22 cellular contexts compared by ENCODE assay signal in genomic region chr19:5066768-5067167, GRCh38.
A peak's percentile ranks its signal among the peaks of the same experiment; 100 is the strongest.
DNase-seq lines count a peak whose midpoint lies in the region; ATAC-seq, FAIRE-seq and TF ChIP-seq lines count a peak whose summit lies in the region.
"Had no signal": no experiment of that assay in that cellular context is flagged by ENCODE, and none has a peak within 500 bp of the region (broad histone marks: within the 10 kb centered on the region; RNA-seq: fewer than 3 reads in every experiment).

No MANE protein-coding gene starts in this region.

- H3K79me2 ChIP-seq in astrocyte (ENCODE audit: insufficient read depth, low read length) (no peaks in the 10 kb centered on the region), neural progenitor cell (ENCODE audit: low read depth) (no peaks in the 10 kb centered on the region)

- H3K9me3 Mint-ChIP-seq in astrocyte (ENCODE audit: unreplicated experiment) (no peaks in the 10 kb centered on the region), neural progenitor cell (peaks cover 7% of the 10 kb centered on the region), type B pancreatic cell (no peaks in the 10 kb centered on the region)

- H3K4me3 Mint-ChIP-seq in astrocyte (ENCODE audit: unreplicated experiment) (no peak overlapping the region), neural progenitor cell (no peak overlapping the region), type B pancreatic cell (no peak overlapping the region)
- H3K4me3 Mint-ChIP-seq: CD8-positive, alpha-beta T cell; HFFc6 had no signal

- H3K4me3 ChIP-seq in HUES6 (ENCODE audit: low read depth, low read length) (no peak overlapping the region), astrocyte (ENCODE audit: insufficient read depth, low read depth, low read length) (no peak overlapping the region), neural progenitor cell (no peak overlapping the region), adrenal gland (no peak overlapping the region)
- H3K4me3 ChIP-seq: A549 had no signal

- peaks cover 8% of the 10 kb centered on the region; the same call in 1 of the 2 replicates for H3K4me1 ChIP-seq in HUES6 (ENCODE audit: control insufficient read depth, insufficient read depth, low read length)
- no peaks in the 10 kb centered on the region for H3K4me1 ChIP-seq in astrocyte (ENCODE audit: insufficient read depth, low read length)
- H3K4me1 ChIP-seq in neural progenitor cell: peaks cover 11% of the 10 kb centered on the region
- peaks cover 13 to 15% of the 10 kb centered on the region in 2 donors for H3K4me1 ChIP-seq in adrenal gland (replicated peaks in 1 of 2)
- H3K4me1 ChIP-seq: A549 had no signal

- DNase-seq in astrocyte (ENCODE audit: low read depth) (no peak), neural progenitor cell (ENCODE audit: low spot score) (no peak), type B pancreatic cell (ENCODE audit: extremely low spot score, unreplicated experiment) (no peak), head of caudate nucleus (no peak), adrenal gland (no peak)
- DNase-seq: BE2C; CD8-positive, alpha-beta T cell; COR-L47; DMS153; DMS79 treated with DMSO at 0.1 percent for 48 hours; EL; HCEC 1CT; HFFc6 had no signal

- H3K27ac ChIP-seq in HUES6 (ENCODE audit: low read depth, low read length): peak overlapping the region; percentile 8; the same call in 1 of the 2 replicates
- H3K27ac ChIP-seq in astrocyte (ENCODE audit: low read depth, low read length): no peak overlapping the region
- H3K27ac ChIP-seq in neural progenitor cell: peak overlapping the region; percentile 63
- H3K27ac ChIP-seq in adrenal gland: no peak overlapping the region
- H3K27ac ChIP-seq: A549, C4-2B had no signal

- no peaks in the 10 kb centered on the region for H3K4me1 Mint-ChIP-seq in astrocyte (ENCODE audit: low read depth, unreplicated experiment)
- H3K4me1 Mint-ChIP-seq in neural progenitor cell: peaks cover 17% of the 10 kb centered on the region
- H3K4me1 Mint-ChIP-seq in type B pancreatic cell (ENCODE audit: unreplicated experiment): peaks cover 21% of the 10 kb centered on the region

- no peaks in the 10 kb centered on the region for H3F3A ChIP-seq in neural progenitor cell (ENCODE audit: low read depth)

- H3K36me3 Mint-ChIP-seq in astrocyte (ENCODE audit: low read depth, unreplicated experiment) (peaks cover 21% of the 10 kb centered on the region), neural progenitor cell (peaks cover 31% of the 10 kb centered on the region), type B pancreatic cell (peaks cover 13% of the 10 kb centered on the region)

- H3K36me3 ChIP-seq in HUES6 (ENCODE audit: control insufficient read depth, insufficient read depth, low read length) (peaks cover 19% of the 10 kb centered on the region), astrocyte (ENCODE audit: insufficient read depth, low read length) (peaks cover 2% of the 10 kb centered on the region), neural progenitor cell (peaks cover 3% of the 10 kb centered on the region), adrenal gland (replicated peaks in 1 of 2) (peaks cover 0 to 7% of the 10 kb centered on the region in 2 donors)

- H2AFZ ChIP-seq in astrocyte (ENCODE audit: low read depth, low read length): no peak overlapping the region
- no peak overlapping the region for H2AFZ ChIP-seq in neural progenitor cell (replicated peaks)

- no peak for TF ChIP-seq POLR2A in adrenal gland (IDR thresholded peaks at IDR 0.05)

- WGBS in adrenal gland, 4 donors: 91 to 100% (median 96%) methylated on average over 1 to 14 of the region's 14 CpGs

- H3K4me2 ChIP-seq in astrocyte (ENCODE audit: low read length) (no peak overlapping the region), neural progenitor cell (no peak overlapping the region)
- H3K4me2 ChIP-seq: A549 had no signal

- no peaks in the 10 kb centered on the region for H3K27me3 ChIP-seq in HUES6 (ENCODE audit: control insufficient read depth, insufficient read depth, low read length)
- H3K27me3 ChIP-seq in astrocyte (ENCODE audit: insufficient read depth, low read length): no peaks in the 10 kb centered on the region
- H3K27me3 ChIP-seq in neural progenitor cell: no peaks in the 10 kb centered on the region
- H3K27me3 ChIP-seq in adrenal gland: no peaks in the 10 kb centered on the region
- H3K27me3 ChIP-seq: BE2C had no signal

- H3K9me3 ChIP-seq in HUES6 (ENCODE audit: control insufficient read depth, insufficient read depth, low read depth, low read length) (peaks cover 11% of the 10 kb centered on the region), astrocyte (ENCODE audit: insufficient read depth, low read depth, low read length) (no peaks in the 10 kb centered on the region), neural progenitor cell (ENCODE audit: low read depth) (no peaks in the 10 kb centered on the region), adrenal gland (replicated peaks in 1 of 3) (no peaks in the 10 kb centered on the region)
- H3K9me3 ChIP-seq: A549, BE2C had no signal

- H3K9ac ChIP-seq in HUES6 (ENCODE audit: low read length) (no peak overlapping the region), astrocyte (ENCODE audit: low read length) (no peak overlapping the region), neural progenitor cell (no peak overlapping the region)

- FAIRE-seq in astrocyte (lab: Jason Lieb, UNC): no peak
- FAIRE-seq: A549, D721Med, G401.6, GM12891, GM19239, H1 had no signal

- H3K27ac Mint-ChIP-seq in astrocyte (ENCODE audit: unreplicated experiment) (peak overlapping the region; percentile 18), neural progenitor cell (no peak overlapping the region), type B pancreatic cell (peak overlapping the region; percentile 48)
- H3K27ac Mint-ChIP-seq: CD8-positive, alpha-beta T cell; HFFc6 had no signal

- intact Hi-C loops in head of caudate nucleus (cut with DNase I) (no loop called here), adrenal gland (cut with DNase I) (loop anchor here in 1 of 2 donors (10.0 kb wide), 1 partner anchor 68 kb away; no protein-coding TSS in a partner anchor)

- no peak for TF ChIP-seq CTCF in astrocyte (IDR thresholded peaks at IDR 0.05; ENCODE audit: insufficient read depth, low read depth, low read length)
- TF ChIP-seq CTCF in neural progenitor cell (IDR thresholded peaks at IDR 0.05): no peak
- TF ChIP-seq CTCF in type B pancreatic cell (conservative IDR thresholded peaks at IDR 0.05): no peak
- no peak for TF ChIP-seq CTCF in adrenal gland (IDR thresholded peaks at IDR 0.05)

- peaks cover 62% of the 10 kb centered on the region for H4K20me1 ChIP-seq in astrocyte (ENCODE audit: insufficient read depth, low read length)
- peaks cover 46% of the 10 kb centered on the region for H4K20me1 ChIP-seq in neural progenitor cell (ENCODE audit: low read depth)

- ATAC-seq in GM21390 (IDR thresholded peaks at IDR 0.05; ENCODE audit: unreplicated experiment): no peak
- ATAC-seq: A549; CD8-positive, alpha-beta T cell had no signal

- H3K27me3 Mint-ChIP-seq in astrocyte (ENCODE audit: low read depth, unreplicated experiment) (no peaks in the 10 kb centered on the region), neural progenitor cell (ENCODE audit: insufficient read depth, low read depth) (peaks cover under 1% of the 10 kb centered on the region), type B pancreatic cell (no peaks in the 10 kb centered on the region)

Comparison
In these comparisons a context has a peak if more than half of its experiments do, and no peak if none do; other contexts are left out.
1. H3K27ac ChIP-seq: peak in HUES6 (single experiment) and neural progenitor cell (single experiment); none in astrocyte (single experiment) and adrenal gland (0 of 5).